Comparison of ENCODE assay signal across 9 cellular contexts in the genomic region with DNA sequence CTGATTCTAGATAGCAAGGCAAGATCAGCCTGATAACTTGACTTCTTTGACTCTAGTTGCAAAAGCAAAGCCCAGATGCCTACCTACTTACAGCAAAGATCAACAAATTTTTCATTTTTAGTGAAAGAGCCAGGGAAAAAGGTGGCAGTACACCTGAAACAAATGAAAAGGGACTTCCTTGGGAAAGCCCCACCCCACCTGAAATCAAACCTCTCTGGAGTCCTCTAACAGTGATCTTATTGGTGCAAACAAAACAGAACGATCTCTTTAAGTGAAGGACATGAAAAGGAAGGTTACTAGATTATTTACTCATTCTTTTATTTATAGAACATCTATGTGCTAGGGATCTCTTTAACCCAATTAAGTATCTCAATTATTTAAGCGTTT. TPM values are rescaled to one million over a fixed set of nuclear protein-coding genes. Genes with fewer than 3 reads are reported as not detected.
A peak's percentile ranks its signal among the peaks of the same experiment; 100 is the strongest.
DNase-seq lines count a peak whose midpoint lies in the region; ATAC-seq and TF ChIP-seq lines count a peak whose summit lies in the region.
"Had no signal": no experiment of that assay in that cellular context is flagged by ENCODE, and none has a peak within 500 bp of the region (broad histone marks: within the 10 kb centered on the region; RNA-seq: fewer than 3 reads in every experiment).

No MANE protein-coding gene starts in this region.

- no peak overlapping the region for H3K18ac ChIP-seq in H9 (ENCODE audit: insufficient read length, low read depth, low read length)

- H3K27ac ChIP-seq in SU-DHL-6 (ENCODE audit: low read depth, low read length) (peak overlapping the region; percentile 99), parathyroid adenoma (peak overlapping the region; percentile 92), right atrium auricular region (no peak overlapping the region), caudate nucleus (ENCODE audit: low read depth, low read length) (no peak overlapping the region), H9 (ENCODE audit: insufficient read length, low read depth, low read length) (no peak overlapping the region)

- H2AFZ ChIP-seq in SU-DHL-6 (ENCODE audit: low read depth, low read length, severe bottlenecking), result peak overlapping the region; percentile 24
- peak overlapping the region; percentile 58 for H2AFZ ChIP-seq in parathyroid adenoma
- no peak overlapping the region for H2AFZ ChIP-seq in H9 (ENCODE audit: low read length)

- peak; percentile 43 for DNase-seq in NCI-H146 (lab: John Stamatoyannopoulos, UW)
- no peak for DNase-seq in NCI-H146 treated with DMSO at 0.1 percent for 48 hours (lab: John Stamatoyannopoulos, UW; ENCODE audit: unreplicated experiment)
- DNase-seq in right atrium auricular region (ENCODE audit: low spot score), result no peak
- DNase-seq in caudate nucleus (lab: John Stamatoyannopoulos, UW), result no peak
- no peak for DNase-seq in H9

- H3K9me3 ChIP-seq in SU-DHL-6 (ENCODE audit: insufficient read depth, low read length) (no peaks in the 10 kb centered on the region), parathyroid adenoma (ENCODE audit: control insufficient read depth, low read length) (no peaks in the 10 kb centered on the region), right atrium auricular region (no peaks in the 10 kb centered on the region), H9 (ENCODE audit: control insufficient read depth, low read depth, low read length) (no peaks in the 10 kb centered on the region)

- no peak overlapping the region for H3K14ac ChIP-seq in H9 (ENCODE audit: insufficient read depth, low read length)

- WGBS in H9 (ENCODE audit: extremely low coverage, insufficient read length, low lambda C conversion rate), result no CpG with 5 or more reads among the region's 2 CpGs

- H3K27me3 Mint-ChIP-seq in H9 (ENCODE audit: low read depth), result no peaks in the 10 kb centered on the region; the same call in 1 of the 2 replicates

- H2BK5ac ChIP-seq in H9 (ENCODE audit: insufficient read length, low read length), result no peak overlapping the region

- peaks cover 13% of the 10 kb centered on the region for H3K4me1 ChIP-seq in parathyroid adenoma
- no peaks in the 10 kb centered on the region for H3K4me1 ChIP-seq in right atrium auricular region
- peaks cover 3% of the 10 kb centered on the region; the same call in 1 of the 2 replicates for H3K4me1 ChIP-seq in H9 (ENCODE audit: insufficient read depth, low read length)

- no peak overlapping the region for H2BK120ac ChIP-seq in H9 (ENCODE audit: low read depth, low read length, poor library complexity, severe bottlenecking)

- ATAC-seq in GM21825 (IDR thresholded peaks at IDR 0.05; ENCODE audit: unreplicated experiment), result peak; percentile 10

- H3K4ac ChIP-seq in H9 (ENCODE audit: low read depth, low read length), result no peak overlapping the region

- H3K36me3 ChIP-seq in SU-DHL-6 (ENCODE audit: low read length) (peaks cover 30% of the 10 kb centered on the region), parathyroid adenoma (ENCODE audit: control insufficient read depth, insufficient read depth, low read length) (no peaks in the 10 kb centered on the region), right atrium auricular region (no peaks in the 10 kb centered on the region)

- no peaks in the 10 kb centered on the region for H3K23me2 ChIP-seq in H9 (ENCODE audit: insufficient read length, low read depth, low read length, poor library complexity, severe bottlenecking)

- H3K9me2 ChIP-seq in SU-DHL-6 (replicated peaks; ENCODE audit: insufficient read depth, low read length), result no peaks in the 10 kb centered on the region

- H3T11ph ChIP-seq in H9 (ENCODE audit: low read length), result no peak overlapping the region

- H3K27ac Mint-ChIP-seq in H9, result no peak overlapping the region

- H4K20me1 ChIP-seq in SU-DHL-6 (ENCODE audit: low read depth, low read length) (peaks cover 23% of the 10 kb centered on the region), H9 (ENCODE audit: control insufficient read depth, insufficient read depth, insufficient read length) (no peaks in the 10 kb centered on the region)

- peak overlapping the region; percentile 90 for H3K9ac ChIP-seq in SU-DHL-6 (ENCODE audit: low read length)
- H3K9ac ChIP-seq in parathyroid adenoma, result no peak overlapping the region
- no peak overlapping the region for H3K9ac ChIP-seq in H9 (ENCODE audit: extremely low read depth, insufficient read length, low read length)

- no peak overlapping the region for H4K91ac ChIP-seq in H9 (ENCODE audit: insufficient read length, low read depth, low read length)

- no peaks in the 10 kb centered on the region for H3K79me1 ChIP-seq in H9 (ENCODE audit: insufficient read depth, low read depth, low read length, poor library complexity, severe bottlenecking)

- H2BK15ac ChIP-seq in H9 (ENCODE audit: low read depth, low read length), result no peak overlapping the region

- peak overlapping the region; percentile 49 for H3K4me3 ChIP-seq in SU-DHL-6 (ENCODE audit: insufficient read depth, low read length, poor library complexity, severe bottlenecking)
- peak overlapping the region; percentile 33 for H3K4me3 ChIP-seq in parathyroid adenoma (ENCODE audit: low read depth, low read length)
- no peak overlapping the region for H3K4me3 ChIP-seq in right atrium auricular region

- no peak overlapping the region for H3K23ac ChIP-seq in H9 (ENCODE audit: insufficient read length, low read depth, low read length)

- peaks cover 55% of the 10 kb centered on the region for H3K79me2 ChIP-seq in SU-DHL-6 (ENCODE audit: insufficient read depth, low read length)
- H3K79me2 ChIP-seq in parathyroid adenoma, result no peaks in the 10 kb centered on the region
- H3K79me2 ChIP-seq in H9 (ENCODE audit: insufficient read depth, low read length), result no peaks in the 10 kb centered on the region

- H3K56ac ChIP-seq in H9 (ENCODE audit: insufficient read length, low read depth, low read length), result no peak overlapping the region

- no peak overlapping the region for H2BK20ac ChIP-seq in H9 (ENCODE audit: low read depth, low read length, poor library complexity, severe bottlenecking)

- peaks cover 68% of the 10 kb centered on the region for H3F3A ChIP-seq in SU-DHL-6 (ENCODE audit: insufficient read depth)

- TF ChIP-seq CTCF in SU-DHL-6 (IDR thresholded peaks at IDR 0.05; ENCODE audit: insufficient read depth, low read length, poor library complexity, severe bottlenecking), result no peak
- no peak for TF ChIP-seq CTCF in parathyroid adenoma (IDR thresholded peaks at IDR 0.05)
- no peak for TF ChIP-seq CTCF in right atrium auricular region (IDR thresholded peaks at IDR 0.05)
- TF ChIP-seq CTCF in H9 (conservative IDR thresholded peaks at IDR 0.05), result no peak

- no peak overlapping the region for H2AK5ac ChIP-seq in H9 (ENCODE audit: insufficient read length, low read length)

- H4K5ac ChIP-seq in H9 (ENCODE audit: insufficient read length, low read depth, low read length), result no peak overlapping the region

- H2BK12ac ChIP-seq in H9 (ENCODE audit: insufficient read length, low read depth, low read length), result no peak overlapping the region

- no peak overlapping the region for H3K4me3 Mint-ChIP-seq in H9

- H3K4me1 Mint-ChIP-seq in H9, result peaks cover 2 to 10% of the 10 kb centered on the region in 2 experiments

- H3K9me3 Mint-ChIP-seq in H9, result no peaks in the 10 kb centered on the region

- H3K27me3 ChIP-seq in SU-DHL-6 (ENCODE audit: low read length), result no peaks in the 10 kb centered on the region
- no peaks in the 10 kb centered on the region for H3K27me3 ChIP-seq in parathyroid adenoma (ENCODE audit: control insufficient read depth, insufficient read depth, low read length)
- no peaks in the 10 kb centered on the region for H3K27me3 ChIP-seq in right atrium auricular region
- H3K27me3 ChIP-seq in H9 (ENCODE audit: insufficient read depth, low read length), result no peaks in the 10 kb centered on the region

- H3K4me2 ChIP-seq in SU-DHL-6 (ENCODE audit: low read depth, low read length, poor library complexity, severe bottlenecking) (peak overlapping the region; percentile 93), parathyroid adenoma (ENCODE audit: low read length) (peak overlapping the region; percentile 5), H9 (ENCODE audit: insufficient read depth, insufficient read length, low read length) (no peak overlapping the region)

- H3K36me3 Mint-ChIP-seq in H9 (ENCODE audit: insufficient read depth in 1 of 3, low read depth in 3 of 3), result no peaks in the 10 kb centered on the region

- H4K8ac ChIP-seq in H9 (replicated peaks; ENCODE audit: insufficient read length, low read depth, low read length), result no peak overlapping the region

RNA-seq across cellular contexts. Expression of a gene that starts 0.5 kb away (rescaled TPM):
- total RNA-seq in right atrium auricular region, result 10 to 100 TPM in 1 of 2 donors, 1 to 10 TPM in 1; 8.6 to 31.7 TPM
- 0.81 and 1.1 TPM in 2 replicates for total RNA-seq in H9 (2021)

RNA-seq across cellular contexts. Expression of a gene that starts 29.2 kb away (rescaled TPM):
- not detected for total RNA-seq in right atrium auricular region
- total RNA-seq in H9 (2021), result not detected in 2 replicates
- total RNA-seq: endothelial cell of umbilical vein had no signal

Comparison
In these comparisons a context has a peak if more than half of its experiments do, and no peak if none do; other contexts are left out.
1. H3K27ac ChIP-seq: peak in SU-DHL-6 (single experiment) and parathyroid adenoma (single experiment); none in right atrium auricular region (0 of 2), caudate nucleus (single experiment) and H9 (single experiment).
2. H3K4me3 ChIP-seq: peak in SU-DHL-6 (single experiment) and parathyroid adenoma (single experiment); none in right atrium auricular region (0 of 2).